Comparison of ENCODE assay signal across 21 cellular contexts in the genomic region with DNA sequence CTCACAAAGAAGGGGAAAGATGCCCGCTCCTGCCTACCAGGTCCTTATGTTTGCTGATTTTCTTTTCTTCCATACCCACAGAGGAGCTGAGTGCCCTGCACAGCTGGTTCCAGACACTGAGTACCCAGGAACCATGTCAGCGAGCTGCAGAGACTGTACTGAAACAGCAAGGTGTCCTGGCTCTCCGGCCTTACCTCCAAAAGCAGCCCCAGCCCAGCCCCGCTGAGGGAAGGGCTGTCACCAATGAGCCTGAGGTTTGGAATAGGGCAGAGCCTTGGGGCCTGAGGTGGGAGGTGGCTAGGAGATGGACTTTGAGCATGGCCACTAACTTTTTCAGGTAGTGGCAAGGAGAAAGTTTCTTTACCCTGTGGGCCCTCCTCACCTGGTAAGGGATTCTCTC. TPM values are rescaled to one million over a fixed set of nuclear protein-coding genes. Genes with fewer than 3 reads are reported as not detected.
DNase-seq lines count a peak whose midpoint lies in the region; FAIRE-seq and TF ChIP-seq lines count a peak whose summit lies in the region.
"Had no signal": no experiment of that assay in that cellular context is flagged by ENCODE, and none has a peak within 500 bp of the region (broad histone marks: within the 10 kb centered on the region; RNA-seq: fewer than 3 reads in every experiment).

No MANE protein-coding gene starts in this region.

- no peak overlapping the region for H3K27ac Mint-ChIP-seq in activated naive CD4-positive, alpha-beta T cell treated with anti-CD3 and anti-CD28 coated beads, Interleukin-2, amount 50 U/mL, for 24 hours
- no peak overlapping the region for H3K27ac Mint-ChIP-seq in astrocyte (ENCODE audit: unreplicated experiment)

- no peaks in the 10 kb centered on the region for H3K9me3 Mint-ChIP-seq in activated naive CD4-positive, alpha-beta T cell treated with anti-CD3 and anti-CD28 coated beads, Interleukin-2, amount 50 U/mL, for 24 hours
- no peaks in the 10 kb centered on the region for H3K9me3 Mint-ChIP-seq in astrocyte (ENCODE audit: unreplicated experiment)
- H3K9me3 Mint-ChIP-seq: activated naive CD4-positive, alpha-beta T cell treated with anti-CD3 and anti-CD28 coated beads, Interleukin-2, amount 50 U/mL, for 72 hours had no signal

- H3K27me3 Mint-ChIP-seq in activated naive CD4-positive, alpha-beta T cell treated with anti-CD3 and anti-CD28 coated beads, Interleukin-2, amount 50 U/mL, for 24 hours: no peaks in the 10 kb centered on the region
- H3K27me3 Mint-ChIP-seq in astrocyte (ENCODE audit: low read depth, unreplicated experiment): no peaks in the 10 kb centered on the region

- H3K36me3 ChIP-seq in Loucy (ENCODE audit: insufficient read depth, low read length) (peaks cover 22% of the 10 kb centered on the region; the same call in 1 of the 2 replicates), astrocyte (ENCODE audit: insufficient read depth, low read length) (peaks cover 28% of the 10 kb centered on the region), spleen (peaks cover 3 to 56% (median 40%) of the 10 kb centered on the region in 6 donors), ascending aorta (peaks cover 21 to 32% of the 10 kb centered on the region in 2 donors)

- H3K27me3 ChIP-seq in Loucy (ENCODE audit: insufficient read depth, low read length, poor library complexity, severe bottlenecking) (no peaks in the 10 kb centered on the region), astrocyte (ENCODE audit: insufficient read depth, low read length) (no peaks in the 10 kb centered on the region), spleen (replicated peaks in 1 of 7) (no peaks in the 10 kb centered on the region), ascending aorta (no peaks in the 10 kb centered on the region)
- H3K27me3 ChIP-seq: body of pancreas had no signal

- WGBS in spleen, 5 donors: 95 to 100% (median 98%) methylated on average over 2 to 4 of the region's 4 CpGs

- no peak overlapping the region for H3K9ac ChIP-seq in Loucy (ENCODE audit: low read depth, low read length, poor library complexity, severe bottlenecking)
- no peak overlapping the region for H3K9ac ChIP-seq in astrocyte (ENCODE audit: low read length)

- TF ChIP-seq POLR2A in spleen (IDR thresholded peaks at IDR 0.05): no peak

- no peak for TF ChIP-seq CTCF in Loucy (conservative IDR thresholded peaks at IDR 0.05; ENCODE audit: low read length)
- TF ChIP-seq CTCF in astrocyte (IDR thresholded peaks at IDR 0.05; ENCODE audit: insufficient read depth, low read depth, low read length): no peak
- TF ChIP-seq CTCF in spleen (IDR thresholded peaks at IDR 0.05 in 8 of 11, conservative IDR thresholded peaks at IDR 0.05 in 3 of 11): no peak
- no peak for TF ChIP-seq CTCF in ascending aorta (IDR thresholded peaks at IDR 0.05)

- no peaks in the 10 kb centered on the region for H3K9me2 ChIP-seq in Loucy (replicated peaks; ENCODE audit: low read depth, low read length)

- H3K36me3 Mint-ChIP-seq in activated naive CD4-positive, alpha-beta T cell treated with anti-CD3 and anti-CD28 coated beads, Interleukin-2, amount 50 U/mL, for 24 hours: peaks cover 27% of the 10 kb centered on the region
- peaks cover 22% of the 10 kb centered on the region for H3K36me3 Mint-ChIP-seq in astrocyte (ENCODE audit: low read depth, unreplicated experiment)

- intact Hi-C loops in spleen (cut with DNase I; ENCODE audit: low total_unique reads) (no loop called here), ascending aorta (cut with DNase I) (no loop called here)

- H3K4me3 Mint-ChIP-seq in activated naive CD4-positive, alpha-beta T cell treated with anti-CD3 and anti-CD28 coated beads, Interleukin-2, amount 50 U/mL, for 24 hours: peak overlapping the region; percentile 99
- peak overlapping the region; percentile 93 for H3K4me3 Mint-ChIP-seq in astrocyte (ENCODE audit: unreplicated experiment)

- DNase-seq in activated naive CD4-positive, alpha-beta T cell treated with anti-CD3 and anti-CD28 coated beads, Interleukin-2, amount 50 U/mL, for 16 hours: no peak
- DNase-seq in astrocyte (ENCODE audit: low read depth): no peak
- peak; percentile 62 for DNase-seq in spleen
- no peak for DNase-seq in ascending aorta (ENCODE audit: low spot score in 2 of 2)
- DNase-seq in SW480 (ENCODE audit: low spot score): no peak
- DNase-seq: activated CD4-positive, alpha-beta T cell treated with anti-CD3 and anti-CD28 coated beads, Interleukin-2, amount 50 U/mL, for 4 hours; body of pancreas; effector CD8-positive, alpha-beta T cell; HCEC 1CT; Kasumi-1; left colon; NCI-H1048; NCI-H1694 treated with DMSO at 0.1 percent for 48 hours; NCI-H524 treated with DMSO at 0.1 percent for 48 hours; small intestine; stimulated activated CD4-positive, alpha-beta T cell treated with anti-CD3 and anti-CD28 coated beads, Interleukin-2, amount 100 ng/mL, for 24 hours had no signal

- H3K9me3 ChIP-seq in Loucy (ENCODE audit: insufficient read depth, low read depth, low read length): no peaks in the 10 kb centered on the region
- no peaks in the 10 kb centered on the region for H3K9me3 ChIP-seq in astrocyte (ENCODE audit: insufficient read depth, low read depth, low read length)
- no peaks in the 10 kb centered on the region for H3K9me3 ChIP-seq in spleen
- no peaks in the 10 kb centered on the region for H3K9me3 ChIP-seq in ascending aorta
- H3K9me3 ChIP-seq: body of pancreas had no signal

- H3K79me2 ChIP-seq in Loucy (ENCODE audit: insufficient read depth, low read length) (peaks cover 32% of the 10 kb centered on the region), astrocyte (ENCODE audit: insufficient read depth, low read length) (peaks cover 38% of the 10 kb centered on the region)

- H3K4me2 ChIP-seq in Loucy (ENCODE audit: low read depth, low read length, poor library complexity, severe bottlenecking) (peak overlapping the region; percentile 91), astrocyte (ENCODE audit: low read length) (no peak overlapping the region)

- H3K4me1 ChIP-seq in Loucy (ENCODE audit: insufficient read depth, low read length, poor library complexity, severe bottlenecking) (peaks cover 19% of the 10 kb centered on the region), astrocyte (ENCODE audit: insufficient read depth, low read length) (peaks cover 12% of the 10 kb centered on the region), spleen (peaks cover 15 to 34% (median 20%) of the 10 kb centered on the region in 6 donors), ascending aorta (peaks cover 8 to 10% of the 10 kb centered on the region in 2 donors)

- no peaks in the 10 kb centered on the region for H3F3A ChIP-seq in Loucy (ENCODE audit: low read depth)

- H2AFZ ChIP-seq in Loucy (ENCODE audit: low read length) (no peak overlapping the region), astrocyte (ENCODE audit: low read depth, low read length) (no peak overlapping the region)

- H4K20me1 ChIP-seq in Loucy (ENCODE audit: insufficient read depth, low read length, poor library complexity, severe bottlenecking) (peaks cover 29% of the 10 kb centered on the region), astrocyte (ENCODE audit: insufficient read depth, low read length) (peaks cover 36% of the 10 kb centered on the region)

- FAIRE-seq in astrocyte (lab: Jason Lieb, UNC): no peak
- FAIRE-seq: small intestine had no signal

- H3K27ac ChIP-seq in astrocyte (ENCODE audit: low read depth, low read length) (no peak overlapping the region), spleen (no peak overlapping the region), ascending aorta (no peak overlapping the region)
- H3K27ac ChIP-seq: body of pancreas had no signal

- H3K4me1 Mint-ChIP-seq in activated naive CD4-positive, alpha-beta T cell treated with anti-CD3 and anti-CD28 coated beads, Interleukin-2, amount 50 U/mL, for 24 hours: peaks cover 38% of the 10 kb centered on the region
- H3K4me1 Mint-ChIP-seq in astrocyte (ENCODE audit: low read depth, unreplicated experiment): peaks cover 14% of the 10 kb centered on the region

- H3K4me3 ChIP-seq in Loucy (ENCODE audit: low read length, poor library complexity, severe bottlenecking): peak overlapping the region; percentile 90
- no peak overlapping the region for H3K4me3 ChIP-seq in astrocyte (ENCODE audit: insufficient read depth, low read depth, low read length)
- no peak overlapping the region for H3K4me3 ChIP-seq in spleen
- no peak overlapping the region for H3K4me3 ChIP-seq in ascending aorta
- H3K4me3 ChIP-seq: body of pancreas had no signal

RNA-seq across cellular contexts. Expression of gene MARS1, which starts 2.3 kb away (rescaled TPM):
- total RNA-seq in astrocyte: 351 and 384 TPM in 2 replicates
- 100 to 1,000 TPM in 4 of 7 donors, 10 to 100 TPM in 3; 72.4 to 186 (median 146) TPM for total RNA-seq in spleen
- polyA plus RNA-seq in spleen: 100 to 1,000 TPM in 1 of 3 donors, 10 to 100 TPM in 2; 67.4 to 104 (median 89.2) TPM
- 78.0 TPM for total RNA-seq in ascending aorta

RNA-seq across cellular contexts. Expression of gene ARHGAP9, which starts 10.5 kb away (rescaled TPM):
- 2.5 and 3.1 TPM in 2 replicates for total RNA-seq in astrocyte
- 100 to 1,000 TPM; 148 to 328 (median 226) TPM for total RNA-seq in spleen
- 100 to 1,000 TPM; 190 to 400 (median 251) TPM for polyA plus RNA-seq in spleen
- 21.6 TPM for total RNA-seq in ascending aorta

RNA-seq across cellular contexts. Expression of gene DDIT3, which starts 30.2 kb away (rescaled TPM):
- 42.6 and 45.1 TPM in 2 replicates for total RNA-seq in astrocyte
- 10 to 100 TPM; 18.0 to 27.7 (median 21.6) TPM for total RNA-seq in spleen
- 10 to 100 TPM; 39.8 to 43.9 (median 43.4) TPM for polyA plus RNA-seq in spleen
- total RNA-seq in ascending aorta: 0.64 TPM

RNA-seq across cellular contexts. Expression of gene GLI1, which starts 30.5 kb away (rescaled TPM):
- 5.8 and 6.8 TPM in 2 replicates for total RNA-seq in astrocyte
- 1 to 10 TPM in 4 of 7 donors, under 1 TPM in 3; 0.46 to 3.6 (median 1.1) TPM for total RNA-seq in spleen
- polyA plus RNA-seq in spleen: 1 to 10 TPM in 1 of 3 donors, under 1 TPM in 2; 0.63 to 1.2 (median 0.77) TPM
- 2.8 TPM for total RNA-seq in ascending aorta
- total RNA-seq: epithelial cell of proximal tubule had no signal
- polyA plus RNA-seq: CD14-positive monocyte had no signal

RNA-seq across cellular contexts. Expression of gene MBD6, which starts 32.5 kb away (rescaled TPM):
- total RNA-seq in astrocyte (55.3 and 58.5 TPM in 2 replicates), spleen (100 to 1,000 TPM in 4 of 7 donors, 10 to 100 TPM in 3; 52.9 to 171 (median 110) TPM), ascending aorta (48.5 TPM)
- polyA plus RNA-seq in spleen: 10 to 100 TPM; 14.8 to 65.0 (median 61.2) TPM

Comparison
In these comparisons a context has a peak if more than half of its experiments do, and no peak if none do; other contexts are left out.
1. RNA of gene DDIT3, which starts 30.2 kb away (total RNA-seq): 42.6 to 45.1 TPM in astrocyte and 18.0 to 27.7 TPM in spleen; 0.64 TPM in ascending aorta (single experiment); every median in the first group is over 10 times any median in the second.